1 cellular context compared by ENCODE assay signal in the genomic region with DNA sequence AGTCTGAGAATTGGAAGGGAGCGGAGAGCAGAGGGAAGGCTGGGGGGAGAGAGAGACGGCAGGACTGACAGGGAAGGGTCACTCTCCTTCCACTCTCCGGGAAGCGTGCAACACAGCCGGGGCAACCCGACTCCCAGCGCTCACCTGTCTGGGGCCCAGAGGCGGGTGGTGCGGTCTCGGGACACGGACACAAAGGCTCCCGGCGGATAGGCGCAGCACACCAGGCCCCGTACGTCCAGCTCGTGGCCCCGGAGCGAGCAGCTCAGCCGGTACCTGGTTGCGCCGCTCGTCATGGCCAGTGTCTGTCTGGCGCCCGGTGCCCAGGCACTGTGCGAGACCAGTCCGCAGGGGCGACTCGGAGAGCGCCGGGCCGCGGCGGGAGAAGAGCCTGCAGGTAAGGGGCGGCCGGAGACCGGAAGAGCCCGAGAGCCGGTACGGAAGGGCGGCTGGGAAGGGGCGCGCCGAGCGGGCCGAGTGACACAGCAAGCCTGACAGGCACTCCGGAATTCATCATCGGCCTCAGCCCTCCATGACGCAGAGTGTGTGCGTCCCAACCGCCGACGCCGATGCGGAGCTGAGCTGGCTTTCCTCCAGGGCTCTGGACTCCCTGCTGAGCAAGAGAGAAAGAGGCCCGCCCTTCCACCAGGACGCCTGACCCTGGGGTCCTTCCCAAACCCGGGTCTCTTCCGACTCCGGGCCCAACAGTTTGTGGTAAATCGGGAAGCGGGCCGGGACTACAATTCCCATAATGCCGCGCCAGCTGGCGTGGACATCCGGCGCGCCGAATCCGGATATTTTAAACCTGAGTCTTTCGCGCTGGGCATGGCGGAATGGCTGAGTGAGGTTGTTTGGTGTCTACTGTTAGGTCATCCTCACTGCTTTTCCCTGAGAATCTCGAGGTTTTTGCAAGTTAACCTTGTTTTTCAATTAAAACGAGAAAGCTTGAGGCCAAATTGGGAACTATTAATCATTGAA.
TF ChIP-seq lines count a peak whose summit lies in the region.

A gene (minus strand): TSS at position 490 of the 975 bp plus-strand sequence. CDS start 197 bp downstream, at position 293.

TF ChIP-seq in HepG2, 621 proteins besides CTCF, POLR2A, EP300 and RAD21 (continued from another document and continues in another):
- TF ChIP-seq, protein P1, sequence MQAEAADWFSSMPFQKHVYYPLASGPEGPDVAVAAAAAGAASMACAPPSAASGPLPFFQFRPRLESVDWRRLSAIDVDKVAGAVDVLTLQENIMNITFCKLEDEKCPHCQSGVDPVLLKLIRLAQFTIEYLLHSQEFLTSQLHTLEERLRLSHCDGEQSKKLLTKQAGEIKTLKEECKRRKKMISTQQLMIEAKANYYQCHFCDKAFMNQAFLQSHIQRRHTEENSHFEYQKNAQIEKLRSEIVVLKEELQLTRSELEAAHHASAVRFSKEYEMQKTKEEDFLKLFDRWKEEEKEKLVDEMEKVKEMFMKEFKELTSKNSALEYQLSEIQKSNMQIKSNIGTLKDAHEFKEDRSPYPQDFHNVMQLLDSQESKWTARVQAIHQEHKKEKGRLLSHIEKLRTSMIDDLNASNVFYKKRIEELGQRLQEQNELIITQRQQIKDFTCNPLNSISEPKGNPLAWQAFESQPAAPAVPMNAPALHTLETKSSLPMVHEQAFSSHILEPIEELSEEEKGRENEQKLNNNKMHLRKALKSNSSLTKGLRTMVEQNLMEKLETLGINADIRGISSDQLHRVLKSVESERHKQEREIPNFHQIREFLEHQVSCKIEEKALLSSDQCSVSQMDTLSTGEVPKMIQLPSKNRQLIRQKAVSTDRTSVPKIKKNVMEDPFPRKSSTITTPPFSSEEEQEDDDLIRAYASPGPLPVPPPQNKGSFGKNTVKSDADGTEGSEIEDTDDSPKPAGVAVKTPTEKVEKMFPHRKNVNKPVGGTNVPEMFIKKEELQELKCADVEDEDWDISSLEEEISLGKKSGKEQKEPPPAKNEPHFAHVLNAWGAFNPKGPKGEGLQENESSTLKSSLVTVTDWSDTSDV (CRISPR knock-in tag; IDR thresholded peaks at IDR 0.05) = no peak
- TF ChIP-seq ZNF607 (CRISPR knock-in tag; IDR thresholded peaks at IDR 0.05; ENCODE audit: borderline replicate concordance) (peak; percentile 49; the same call in 1 of the 2 replicates), ZNF317 (CRISPR knock-in tag; IDR thresholded peaks at IDR 0.05) (peak; percentile 75; the same call in 1 of the 2 replicates), KLF11 (CRISPR knock-in tag; IDR thresholded peaks at IDR 0.05) (no peak), IKZF1 (IDR thresholded peaks at IDR 0.05) (no peak), CREM (IDR thresholded peaks at IDR 0.05) (peak; percentile 99), CREM (CRISPR knock-in tag; IDR thresholded peaks at IDR 0.05) (peak; percentile 77), HNRNPK (IDR thresholded peaks at IDR 0.05; ENCODE audit: low read depth, low read length, poor library complexity, severe bottlenecking) (peak; percentile 39), GATA4 (IDR thresholded peaks at IDR 0.05; ENCODE audit: borderline replicate concordance, low read depth) (no peak), ZNF552 (CRISPR knock-in tag; IDR thresholded peaks at IDR 0.05; ENCODE audit: borderline replicate concordance) (no peak), ZKSCAN5 (CRISPR knock-in tag; IDR thresholded peaks at IDR 0.05) (no peak), BRCA1 (CRISPR knock-in tag; IDR thresholded peaks at IDR 0.05) (no peak), MED1 (CRISPR knock-in tag; IDR thresholded peaks at IDR 0.05) (0 out of 2 replicates have a peak, but pooled peaks have one; percentile 26), MTF1 (CRISPR knock-in tag; IDR thresholded peaks at IDR 0.05) (no peak), MXI1 (IDR thresholded peaks at IDR 0.05; ENCODE audit: borderline replicate concordance, low read depth, low read length) (peak; percentile 89; the same call in 2 of the 3 replicates), ZNF549 (CRISPR knock-in tag; IDR thresholded peaks at IDR 0.05) (no peak), KDM5B (CRISPR knock-in tag; IDR thresholded peaks at IDR 0.05; ENCODE audit: borderline replicate concordance) (peak; percentile 66; the same call in 1 of the 2 replicates), ZFP36L2 (CRISPR knock-in tag; IDR thresholded peaks at IDR 0.05) (no peak), ZSCAN29 (CRISPR knock-in tag; conservative IDR thresholded peaks at IDR 0.05) (peak; percentile 99), KLF16 (CRISPR knock-in tag; IDR thresholded peaks at IDR 0.05) (peak in 1 of 2 experiments; percentile 34; a peak in 1 of 4 replicates)
- TF ChIP-seq, protein P2, sequence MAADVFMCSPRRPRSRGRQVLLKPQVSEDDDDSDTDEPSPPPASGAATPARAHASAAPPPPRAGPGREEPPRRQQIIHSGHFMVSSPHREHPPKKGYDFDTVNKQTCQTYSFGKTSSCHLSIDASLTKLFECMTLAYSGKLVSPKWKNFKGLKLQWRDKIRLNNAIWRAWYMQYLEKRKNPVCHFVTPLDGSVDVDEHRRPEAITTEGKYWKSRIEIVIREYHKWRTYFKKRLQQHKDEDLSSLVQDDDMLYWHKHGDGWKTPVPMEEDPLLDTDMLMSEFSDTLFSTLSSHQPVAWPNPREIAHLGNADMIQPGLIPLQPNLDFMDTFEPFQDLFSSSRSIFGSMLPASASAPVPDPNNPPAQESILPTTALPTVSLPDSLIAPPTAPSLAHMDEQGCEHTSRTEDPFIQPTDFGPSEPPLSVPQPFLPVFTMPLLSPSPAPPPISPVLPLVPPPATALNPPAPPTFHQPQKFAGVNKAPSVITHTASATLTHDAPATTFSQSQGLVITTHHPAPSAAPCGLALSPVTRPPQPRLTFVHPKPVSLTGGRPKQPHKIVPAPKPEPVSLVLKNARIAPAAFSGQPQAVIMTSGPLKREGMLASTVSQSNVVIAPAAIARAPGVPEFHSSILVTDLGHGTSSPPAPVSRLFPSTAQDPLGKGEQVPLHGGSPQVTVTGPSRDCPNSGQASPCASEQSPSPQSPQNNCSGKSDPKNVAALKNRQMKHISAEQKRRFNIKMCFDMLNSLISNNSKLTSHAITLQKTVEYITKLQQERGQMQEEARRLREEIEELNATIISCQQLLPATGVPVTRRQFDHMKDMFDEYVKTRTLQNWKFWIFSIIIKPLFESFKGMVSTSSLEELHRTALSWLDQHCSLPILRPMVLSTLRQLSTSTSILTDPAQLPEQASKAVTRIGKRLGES (CRISPR knock-in tag; IDR thresholded peaks at IDR 0.05; ENCODE audit: borderline replicate concordance) = no peak
- TF ChIP-seq, protein P3, sequence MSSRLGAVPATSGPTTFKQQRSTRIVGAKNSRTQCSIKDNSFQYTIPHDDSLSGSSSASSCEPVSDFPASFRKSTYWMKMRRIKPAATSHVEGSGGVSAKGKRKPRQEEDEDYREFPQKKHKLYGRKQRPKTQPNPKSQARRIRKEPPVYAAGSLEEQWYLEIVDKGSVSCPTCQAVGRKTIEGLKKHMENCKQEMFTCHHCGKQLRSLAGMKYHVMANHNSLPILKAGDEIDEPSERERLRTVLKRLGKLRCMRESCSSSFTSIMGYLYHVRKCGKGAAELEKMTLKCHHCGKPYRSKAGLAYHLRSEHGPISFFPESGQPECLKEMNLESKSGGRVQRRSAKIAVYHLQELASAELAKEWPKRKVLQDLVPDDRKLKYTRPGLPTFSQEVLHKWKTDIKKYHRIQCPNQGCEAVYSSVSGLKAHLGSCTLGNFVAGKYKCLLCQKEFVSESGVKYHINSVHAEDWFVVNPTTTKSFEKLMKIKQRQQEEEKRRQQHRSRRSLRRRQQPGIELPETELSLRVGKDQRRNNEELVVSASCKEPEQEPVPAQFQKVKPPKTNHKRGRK (CRISPR knock-in tag; IDR thresholded peaks at IDR 0.05) = no peak
- TF ChIP-seq, protein P4, sequence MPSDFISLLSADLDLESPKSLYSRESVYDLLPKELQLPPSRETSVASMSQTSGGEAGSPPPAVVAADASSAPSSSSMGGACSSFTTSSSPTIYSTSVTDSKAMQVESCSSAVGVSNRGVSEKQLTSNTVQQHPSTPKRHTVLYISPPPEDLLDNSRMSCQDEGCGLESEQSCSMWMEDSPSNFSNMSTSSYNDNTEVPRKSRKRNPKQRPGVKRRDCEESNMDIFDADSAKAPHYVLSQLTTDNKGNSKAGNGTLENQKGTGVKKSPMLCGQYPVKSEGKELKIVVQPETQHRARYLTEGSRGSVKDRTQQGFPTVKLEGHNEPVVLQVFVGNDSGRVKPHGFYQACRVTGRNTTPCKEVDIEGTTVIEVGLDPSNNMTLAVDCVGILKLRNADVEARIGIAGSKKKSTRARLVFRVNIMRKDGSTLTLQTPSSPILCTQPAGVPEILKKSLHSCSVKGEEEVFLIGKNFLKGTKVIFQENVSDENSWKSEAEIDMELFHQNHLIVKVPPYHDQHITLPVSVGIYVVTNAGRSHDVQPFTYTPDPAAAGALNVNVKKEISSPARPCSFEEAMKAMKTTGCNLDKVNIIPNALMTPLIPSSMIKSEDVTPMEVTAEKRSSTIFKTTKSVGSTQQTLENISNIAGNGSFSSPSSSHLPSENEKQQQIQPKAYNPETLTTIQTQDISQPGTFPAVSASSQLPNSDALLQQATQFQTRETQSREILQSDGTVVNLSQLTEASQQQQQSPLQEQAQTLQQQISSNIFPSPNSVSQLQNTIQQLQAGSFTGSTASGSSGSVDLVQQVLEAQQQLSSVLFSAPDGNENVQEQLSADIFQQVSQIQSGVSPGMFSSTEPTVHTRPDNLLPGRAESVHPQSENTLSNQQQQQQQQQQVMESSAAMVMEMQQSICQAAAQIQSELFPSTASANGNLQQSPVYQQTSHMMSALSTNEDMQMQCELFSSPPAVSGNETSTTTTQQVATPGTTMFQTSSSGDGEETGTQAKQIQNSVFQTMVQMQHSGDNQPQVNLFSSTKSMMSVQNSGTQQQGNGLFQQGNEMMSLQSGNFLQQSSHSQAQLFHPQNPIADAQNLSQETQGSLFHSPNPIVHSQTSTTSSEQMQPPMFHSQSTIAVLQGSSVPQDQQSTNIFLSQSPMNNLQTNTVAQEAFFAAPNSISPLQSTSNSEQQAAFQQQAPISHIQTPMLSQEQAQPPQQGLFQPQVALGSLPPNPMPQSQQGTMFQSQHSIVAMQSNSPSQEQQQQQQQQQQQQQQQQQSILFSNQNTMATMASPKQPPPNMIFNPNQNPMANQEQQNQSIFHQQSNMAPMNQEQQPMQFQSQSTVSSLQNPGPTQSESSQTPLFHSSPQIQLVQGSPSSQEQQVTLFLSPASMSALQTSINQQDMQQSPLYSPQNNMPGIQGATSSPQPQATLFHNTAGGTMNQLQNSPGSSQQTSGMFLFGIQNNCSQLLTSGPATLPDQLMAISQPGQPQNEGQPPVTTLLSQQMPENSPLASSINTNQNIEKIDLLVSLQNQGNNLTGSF (CRISPR knock-in tag; IDR thresholded peaks at IDR 0.05) = no peak
- TF ChIP-seq, protein P5, sequence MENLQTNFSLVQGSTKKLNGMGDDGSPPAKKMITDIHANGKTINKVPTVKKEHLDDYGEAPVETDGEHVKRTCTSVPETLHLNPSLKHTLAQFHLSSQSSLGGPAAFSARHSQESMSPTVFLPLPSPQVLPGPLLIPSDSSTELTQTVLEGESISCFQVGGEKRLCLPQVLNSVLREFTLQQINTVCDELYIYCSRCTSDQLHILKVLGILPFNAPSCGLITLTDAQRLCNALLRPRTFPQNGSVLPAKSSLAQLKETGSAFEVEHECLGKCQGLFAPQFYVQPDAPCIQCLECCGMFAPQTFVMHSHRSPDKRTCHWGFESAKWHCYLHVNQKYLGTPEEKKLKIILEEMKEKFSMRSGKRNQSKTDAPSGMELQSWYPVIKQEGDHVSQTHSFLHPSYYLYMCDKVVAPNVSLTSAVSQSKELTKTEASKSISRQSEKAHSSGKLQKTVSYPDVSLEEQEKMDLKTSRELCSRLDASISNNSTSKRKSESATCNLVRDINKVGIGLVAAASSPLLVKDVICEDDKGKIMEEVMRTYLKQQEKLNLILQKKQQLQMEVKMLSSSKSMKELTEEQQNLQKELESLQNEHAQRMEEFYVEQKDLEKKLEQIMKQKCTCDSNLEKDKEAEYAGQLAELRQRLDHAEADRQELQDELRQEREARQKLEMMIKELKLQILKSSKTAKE (CRISPR knock-in tag; IDR thresholded peaks at IDR 0.05; ENCODE audit: borderline replicate concordance) = no peak
- TF ChIP-seq, protein P6, sequence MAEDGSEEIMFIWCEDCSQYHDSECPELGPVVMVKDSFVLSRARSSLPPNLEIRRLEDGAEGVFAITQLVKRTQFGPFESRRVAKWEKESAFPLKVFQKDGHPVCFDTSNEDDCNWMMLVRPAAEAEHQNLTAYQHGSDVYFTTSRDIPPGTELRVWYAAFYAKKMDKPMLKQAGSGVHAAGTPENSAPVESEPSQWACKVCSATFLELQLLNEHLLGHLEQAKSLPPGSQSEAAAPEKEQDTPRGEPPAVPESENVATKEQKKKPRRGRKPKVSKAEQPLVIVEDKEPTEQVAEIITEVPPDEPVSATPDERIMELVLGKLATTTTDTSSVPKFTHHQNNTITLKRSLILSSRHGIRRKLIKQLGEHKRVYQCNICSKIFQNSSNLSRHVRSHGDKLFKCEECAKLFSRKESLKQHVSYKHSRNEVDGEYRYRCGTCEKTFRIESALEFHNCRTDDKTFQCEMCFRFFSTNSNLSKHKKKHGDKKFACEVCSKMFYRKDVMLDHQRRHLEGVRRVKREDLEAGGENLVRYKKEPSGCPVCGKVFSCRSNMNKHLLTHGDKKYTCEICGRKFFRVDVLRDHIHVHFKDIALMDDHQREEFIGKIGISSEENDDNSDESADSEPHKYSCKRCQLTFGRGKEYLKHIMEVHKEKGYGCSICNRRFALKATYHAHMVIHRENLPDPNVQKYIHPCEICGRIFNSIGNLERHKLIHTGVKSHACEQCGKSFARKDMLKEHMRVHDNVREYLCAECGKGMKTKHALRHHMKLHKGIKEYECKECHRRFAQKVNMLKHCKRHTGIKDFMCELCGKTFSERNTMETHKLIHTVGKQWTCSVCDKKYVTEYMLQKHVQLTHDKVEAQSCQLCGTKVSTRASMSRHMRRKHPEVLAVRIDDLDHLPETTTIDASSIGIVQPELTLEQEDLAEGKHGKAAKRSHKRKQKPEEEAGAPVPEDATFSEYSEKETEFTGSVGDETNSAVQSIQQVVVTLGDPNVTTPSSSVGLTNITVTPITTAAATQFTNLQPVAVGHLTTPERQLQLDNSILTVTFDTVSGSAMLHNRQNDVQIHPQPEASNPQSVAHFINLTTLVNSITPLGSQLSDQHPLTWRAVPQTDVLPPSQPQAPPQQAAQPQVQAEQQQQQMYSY (CRISPR knock-in tag; IDR thresholded peaks at IDR 0.05) = no peak; the same call in none of the 2 replicates
- TF ChIP-seq, protein P7, sequence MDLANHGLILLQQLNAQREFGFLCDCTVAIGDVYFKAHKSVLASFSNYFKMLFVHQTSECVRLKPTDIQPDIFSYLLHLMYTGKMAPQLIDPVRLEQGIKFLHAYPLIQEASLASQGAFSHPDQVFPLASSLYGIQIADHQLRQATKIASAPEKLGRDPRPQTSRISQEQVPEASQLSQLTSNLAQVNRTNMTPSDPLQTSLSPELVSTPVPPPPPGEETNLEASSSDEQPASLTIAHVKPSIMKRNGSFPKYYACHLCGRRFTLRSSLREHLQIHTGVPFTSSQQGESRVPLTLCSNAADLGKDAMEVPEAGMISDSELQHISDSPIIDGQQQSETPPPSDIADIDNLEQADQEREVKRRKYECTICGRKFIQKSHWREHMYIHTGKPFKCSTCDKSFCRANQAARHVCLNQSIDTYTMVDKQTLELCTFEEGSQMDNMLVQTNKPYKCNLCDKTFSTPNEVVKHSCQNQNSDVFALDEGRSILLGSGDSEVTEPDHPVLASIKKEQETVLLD (CRISPR knock-in tag; IDR thresholded peaks at IDR 0.05; ENCODE audit: low read depth) = no peak
